16 cellular contexts compared by ENCODE assay signal in the genomic region with DNA sequence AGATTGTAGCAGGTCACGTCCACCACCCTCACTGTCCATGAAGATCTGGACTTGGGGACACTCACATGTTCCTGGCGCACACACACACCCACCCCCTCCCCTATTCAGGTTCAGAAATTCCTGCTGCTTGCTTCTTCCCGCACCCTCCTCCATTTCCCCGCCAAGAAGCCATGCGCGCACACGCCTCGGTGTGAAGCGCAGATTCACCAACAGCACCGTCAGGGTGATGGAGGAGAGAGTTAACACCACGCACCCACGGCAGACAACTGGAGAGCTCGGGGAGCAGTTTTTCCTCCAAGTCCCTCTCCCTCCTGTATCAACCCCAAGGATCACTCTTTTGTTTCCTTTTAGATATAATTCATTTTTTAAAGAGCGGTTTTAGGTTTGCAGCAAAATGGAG.
DNase-seq lines count a peak whose midpoint lies in the region; ATAC-seq and TF ChIP-seq lines count a peak whose summit lies in the region.
"Had no signal": no experiment of that assay in that cellular context is flagged by ENCODE, and none has a peak within 500 bp of the region (broad histone marks: within the 10 kb centered on the region; RNA-seq: fewer than 3 reads in every experiment).

No MANE protein-coding gene starts in this region.

- H2AFZ ChIP-seq in osteoblast (ENCODE audit: low read length), result no peak overlapping the region

- H3K9me3 ChIP-seq in osteoblast (ENCODE audit: low read depth, low read length), result no peaks in the 10 kb centered on the region
- H3K9me3 ChIP-seq: HAP-1 had no signal

- ATAC-seq in HG02798 (IDR thresholded peaks at IDR 0.05; ENCODE audit: poor library complexity, unreplicated experiment), result no peak

- peaks cover 39% of the 10 kb centered on the region for H3K36me3 ChIP-seq in osteoblast (ENCODE audit: insufficient read depth, low read length)
- H3K36me3 ChIP-seq: HAP-1 had no signal

- H3K4me2 ChIP-seq in osteoblast (ENCODE audit: insufficient read depth, low read length), result no peak overlapping the region

- no peaks in the 10 kb centered on the region for H3K27me3 ChIP-seq in osteoblast (ENCODE audit: insufficient read depth, low read length)

- H3K27me3 Mint-ChIP-seq in endothelial cell (ENCODE audit: unreplicated experiment), result peaks cover 4% of the 10 kb centered on the region
- no peaks in the 10 kb centered on the region for H3K27me3 Mint-ChIP-seq in type B pancreatic cell
- H3K27me3 Mint-ChIP-seq in progenitor cell of endocrine pancreas, result no peaks in the 10 kb centered on the region
- H3K27me3 Mint-ChIP-seq: CD4-positive, alpha-beta memory T cell had no signal

- DNase-seq in endothelial cell (ENCODE audit: low spot score) (no peak), osteoblast (ENCODE audit: insufficient read length, low spot score, missing footprints) (peak; percentile 21), type B pancreatic cell (ENCODE audit: extremely low spot score, unreplicated experiment) (no peak), NCI-H146 (lab: John Stamatoyannopoulos, UW) (no peak), progenitor cell of endocrine pancreas (ENCODE audit: low spot score, unreplicated experiment) (no peak)
- DNase-seq: C1 segment of cervical spinal cord; Calu3; CD4-positive, alpha-beta memory T cell; COR-L47; DMS53; DMS79 treated with DMSO at 0.1 percent for 48 hours; GF-D8; GOT3; HFFc6 had no signal

- H3K27ac Mint-ChIP-seq in endothelial cell (ENCODE audit: unreplicated experiment) (no peak overlapping the region), type B pancreatic cell (peak overlapping the region; percentile 62), progenitor cell of endocrine pancreas (no peak overlapping the region)
- H3K27ac Mint-ChIP-seq: HFFc6 had no signal

- no peak overlapping the region for H3K27ac ChIP-seq in osteoblast (ENCODE audit: low read depth, low read length)

- H3K36me3 Mint-ChIP-seq in endothelial cell (ENCODE audit: low read depth, unreplicated experiment) (peaks cover 45% of the 10 kb centered on the region), type B pancreatic cell (peaks cover 35% of the 10 kb centered on the region), progenitor cell of endocrine pancreas (ENCODE audit: insufficient read depth) (peaks cover 36% of the 10 kb centered on the region)

- H3K79me2 ChIP-seq in osteoblast (ENCODE audit: insufficient read depth, low read length), result no peaks in the 10 kb centered on the region

- peak overlapping the region; percentile 47 for H3K4me3 Mint-ChIP-seq in endothelial cell (ENCODE audit: unreplicated experiment)
- no peak overlapping the region for H3K4me3 Mint-ChIP-seq in type B pancreatic cell
- no peak overlapping the region for H3K4me3 Mint-ChIP-seq in progenitor cell of endocrine pancreas (ENCODE audit: low read depth)
- H3K4me3 Mint-ChIP-seq: CD4-positive, alpha-beta memory T cell; HFFc6 had no signal

- no peak overlapping the region for H3K4me3 ChIP-seq in osteoblast (ENCODE audit: insufficient read depth, low read length)
- H3K4me3 ChIP-seq: HAP-1 had no signal

- TF ChIP-seq CTCF in endothelial cell (IDR thresholded peaks at IDR 0.05; ENCODE audit: unreplicated experiment), result no peak
- TF ChIP-seq CTCF in osteoblast (IDR thresholded peaks at IDR 0.05; ENCODE audit: extremely low read depth, low read depth, low read length), result no peak
- no peak for TF ChIP-seq CTCF in type B pancreatic cell (conservative IDR thresholded peaks at IDR 0.05)
- no peak for TF ChIP-seq CTCF in progenitor cell of endocrine pancreas (IDR thresholded peaks at IDR 0.05; ENCODE audit: unreplicated experiment)

- no peaks in the 10 kb centered on the region for H3K4me1 ChIP-seq in osteoblast (ENCODE audit: insufficient read depth, low read length)

- H3K4me1 Mint-ChIP-seq in endothelial cell (ENCODE audit: unreplicated experiment) (peaks cover 6% of the 10 kb centered on the region), type B pancreatic cell (ENCODE audit: unreplicated experiment) (peaks cover 27% of the 10 kb centered on the region), progenitor cell of endocrine pancreas (ENCODE audit: low read depth) (peaks cover 6% of the 10 kb centered on the region)
- H3K4me1 Mint-ChIP-seq: CD4-positive, alpha-beta memory T cell had no signal

- peaks cover 3% of the 10 kb centered on the region for H4K20me1 ChIP-seq in osteoblast (ENCODE audit: insufficient read depth, low read length)

- H3K9me3 Mint-ChIP-seq in endothelial cell (ENCODE audit: unreplicated experiment), result no peaks in the 10 kb centered on the region
- no peaks in the 10 kb centered on the region for H3K9me3 Mint-ChIP-seq in type B pancreatic cell
- H3K9me3 Mint-ChIP-seq in progenitor cell of endocrine pancreas (ENCODE audit: low read depth), result no peaks in the 10 kb centered on the region
- H3K9me3 Mint-ChIP-seq: CD4-positive, alpha-beta memory T cell; HFFc6 had no signal
